In the genomic region with DNA sequence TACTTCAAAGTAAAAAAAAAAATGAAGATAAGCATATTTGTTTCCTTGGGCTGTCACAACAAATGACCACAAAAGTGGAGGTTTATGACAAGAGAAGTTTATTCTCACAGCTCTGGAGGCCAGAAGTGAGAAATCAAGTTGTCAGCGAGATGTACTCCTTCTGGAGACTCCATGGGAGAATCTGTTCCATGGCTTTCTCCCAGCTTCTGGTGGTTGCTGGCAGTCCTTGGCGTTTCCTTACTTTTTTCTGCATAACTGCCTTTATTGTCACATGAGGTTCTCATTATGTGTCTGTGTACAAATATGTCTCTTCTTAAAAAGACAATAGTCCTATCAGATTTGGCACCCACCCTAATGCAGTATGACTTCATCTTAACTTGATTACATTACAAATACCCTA, we compare ENCODE assay signal across 25 cellular contexts.
A peak's percentile ranks its signal among the peaks of the same experiment; 100 is the strongest.
DNase-seq lines count a peak whose midpoint lies in the region; ATAC-seq and TF ChIP-seq lines count a peak whose summit lies in the region.
"Had no signal": no experiment of that assay in that cellular context is flagged by ENCODE, and none has a peak within 500 bp of the region (broad histone marks: within the 10 kb centered on the region; RNA-seq: fewer than 3 reads in every experiment).

No MANE protein-coding gene starts in this region.

- DNase-seq in Right ventricle myocardium inferior (ENCODE audit: missing footprints): no peak
- no peak for DNase-seq in left ventricle myocardium inferior
- DNase-seq in astrocyte of the hippocampus (ENCODE audit: low read depth, low spot score): peak; percentile 72
- DNase-seq in heart left ventricle: peak in 3 of 5 donors; percentile 20 to 24 (median 23)
- no peak for DNase-seq in vagina (ENCODE audit: extremely low spot score in 2 of 2)
- no peak for DNase-seq in activated CD4-positive, alpha-beta T cell treated with anti-CD3 and anti-CD28 coated beads for 1 hour
- DNase-seq in NCI-H2081 (lab: John Stamatoyannopoulos, UW): no peak
- DNase-seq: activated naive CD4-positive, alpha-beta T cell; activated T-cell treated with anti-CD3 and anti-CD28 coated beads, Interleukin-2, amount 50 U/mL, for 1 hour; amniotic stem cell; Calu3; central memory CD4-positive, alpha-beta T cell; kidney; mammary epithelial cell; MV-4-11; NCI-H1694 treated with DMSO at 0.1 percent for 48 hours; small intestine; stimulated activated CD4-positive, alpha-beta T cell treated with anti-CD3 and anti-CD28 coated beads, Interleukin-2, amount 100 ng/mL, for 24 hours; SW 1271 had no signal

- no peak for TF ChIP-seq EP300 in gastroesophageal sphincter (IDR thresholded peaks at IDR 0.05)

- peak; percentile 50 for ATAC-seq in Right ventricle myocardium inferior
- peak in 3 of 4 donors; percentile 42 to 62 (median 50) for ATAC-seq in heart left ventricle
- no peak for ATAC-seq in gastroesophageal sphincter
- ATAC-seq: stimulated activated memory B cell treated with anti-CD40 and anti-IgM and Interleukin-4, amounts not matched to agents 10 μg/mL and 1 μg/mL and 100 μg/mL, for 72 hours had no signal

- H3K4me3 ChIP-seq in left ventricle myocardium inferior (no peak overlapping the region), heart left ventricle (no peak overlapping the region), vagina (no peak overlapping the region), gastroesophageal sphincter (no peak overlapping the region)
- H3K4me3 ChIP-seq: BLaER1, HAP-1, prostate gland had no signal

- H3K27ac ChIP-seq in left ventricle myocardium inferior (replicated peaks) (no peak overlapping the region), heart left ventricle (peak overlapping the region in 2 of 12 donors; percentile 60 to 61), vagina (no peak overlapping the region), gastroesophageal sphincter (no peak overlapping the region)
- H3K27ac ChIP-seq: 22Rv1, BLaER1, prostate gland had no signal

- intact Hi-C loops in Right ventricle myocardium inferior (cut with DNase I): no loop called here
- intact Hi-C loops in left ventricle myocardium inferior (cut with micrococcal nuclease): no loop called here
- intact Hi-C loops in heart left ventricle (cut with DNase I): no loop called here
- intact Hi-C loops in vagina (cut with DNase I): no loop called here

- TF ChIP-seq CTCF in left ventricle myocardium inferior (IDR thresholded peaks at IDR 0.05; ENCODE audit: borderline replicate concordance) (no peak), heart left ventricle (IDR thresholded peaks at IDR 0.05) (no peak), vagina (IDR thresholded peaks at IDR 0.05) (no peak), gastroesophageal sphincter (IDR thresholded peaks at IDR 0.05) (no peak)

- H3K36me3 ChIP-seq in left ventricle myocardium inferior: no peaks in the 10 kb centered on the region
- no peaks in the 10 kb centered on the region for H3K36me3 ChIP-seq in heart left ventricle
- no peaks in the 10 kb centered on the region for H3K36me3 ChIP-seq in vagina
- no peaks in the 10 kb centered on the region for H3K36me3 ChIP-seq in gastroesophageal sphincter
- H3K36me3 ChIP-seq: BLaER1, HAP-1, prostate gland had no signal

- H3K4me1 ChIP-seq in left ventricle myocardium inferior: no peaks in the 10 kb centered on the region
- no peaks in the 10 kb centered on the region for H3K4me1 ChIP-seq in heart left ventricle
- no peaks in the 10 kb centered on the region for H3K4me1 ChIP-seq in vagina
- no peaks in the 10 kb centered on the region for H3K4me1 ChIP-seq in gastroesophageal sphincter
- H3K4me1 ChIP-seq: BLaER1, HAP-1, prostate gland had no signal

- H3K9me3 ChIP-seq in left ventricle myocardium inferior (replicated peaks): peaks cover 7% of the 10 kb centered on the region
- H3K9me3 ChIP-seq in heart left ventricle: peaks cover 0 to 6% (median 0%) of the 10 kb centered on the region in 12 donors
- no peaks in the 10 kb centered on the region for H3K9me3 ChIP-seq in vagina
- no peaks in the 10 kb centered on the region for H3K9me3 ChIP-seq in gastroesophageal sphincter
- H3K9me3 ChIP-seq: BLaER1, HAP-1, prostate gland had no signal

- H3K27me3 ChIP-seq in left ventricle myocardium inferior (ENCODE audit: low read depth) (no peaks in the 10 kb centered on the region), heart left ventricle (no peaks in the 10 kb centered on the region), vagina (no peaks in the 10 kb centered on the region), gastroesophageal sphincter (no peaks in the 10 kb centered on the region)
- H3K27me3 ChIP-seq: BLaER1 had no signal

- 53 to 64% (median 62%) methylated on average over 2 of the region's 2 CpGs for WGBS in heart left ventricle, 4 donors
- WGBS in gastroesophageal sphincter (ENCODE audit: low coverage in 1 of 2), 2 donors: 63 to 71% methylated on average over 2 of the region's 2 CpGs

- TF ChIP-seq POLR2A in heart left ventricle (IDR thresholded peaks at IDR 0.05) (no peak), vagina (IDR thresholded peaks at IDR 0.05) (no peak), gastroesophageal sphincter (IDR thresholded peaks at IDR 0.05) (no peak)

Comparison
In these comparisons a context has a peak if more than half of its experiments do, and no peak if none do; other contexts are left out.
1. DNase-seq: peak in astrocyte of the hippocampus (single experiment) and heart left ventricle (3 of 5); none in Right ventricle myocardium inferior (single experiment), left ventricle myocardium inferior (single experiment), vagina (0 of 2), activated CD4-positive, alpha-beta T cell treated with anti-CD3 and anti-CD28 coated beads for 1 hour (single experiment) and NCI-H2081 (0 of 2).